ENCODE assay signal across 9 cellular contexts in genomic region chr3:48432411-48433371, GRCh38. TPM values are rescaled to one million over a fixed set of nuclear protein-coding genes. Genes with fewer than 3 reads are reported as not detected.
A peak's percentile ranks its signal among the peaks of the same experiment; 100 is the strongest.
DNase-seq lines count a peak whose midpoint lies in the region; ATAC-seq and TF ChIP-seq lines count a peak whose summit lies in the region.
"Had no signal": no experiment of that assay in that cellular context is flagged by ENCODE, and none has a peak within 500 bp of the region (broad histone marks: within the 10 kb centered on the region; RNA-seq: fewer than 3 reads in every experiment).

No MANE protein-coding gene starts in this region.

- no peaks in the 10 kb centered on the region for H3K9me3 Mint-ChIP-seq in activated CD4-positive, alpha-beta memory T cell treated with anti-CD3 and anti-CD28 coated beads for 36 hours

- H3K27me3 Mint-ChIP-seq in activated CD4-positive, alpha-beta memory T cell treated with anti-CD3 and anti-CD28 coated beads for 36 hours: no peaks in the 10 kb centered on the region

- POLR2A ChIA-PET in HEK293 (lab: Yijun Ruan, JAX): interaction anchor here (1.0 to 1.9 kb wide), 2 partner anchors 13 to 32 kb away, joined by 4 to 10 read pairs; partner anchors contain the start of gene ATRIP
- POLR2A ChIA-PET in activated CD4-positive, alpha-beta memory T cell treated with anti-CD3 and anti-CD28 coated beads for 36 hours (lab: Charles Lee): interaction anchor here (0.6 kb wide), 1 partner anchor 109 kb away, joined by 3 read pairs; no protein-coding TSS in a partner anchor

- H3K4me1 ChIP-seq in HEK293 (ENCODE audit: control insufficient read depth, insufficient read depth, low read length): peaks cover 3% of the 10 kb centered on the region; the same call in 1 of the 2 replicates
- H3K4me1 ChIP-seq in right lobe of liver: peaks cover 0 to 27% (median 13%) of the 10 kb centered on the region in 4 donors

- intact Hi-C loops in right lobe of liver (cut with DNase I): no loop called here
- intact Hi-C loops in activated CD4-positive, alpha-beta memory T cell treated with anti-CD3 and anti-CD28 coated beads for 36 hours (cut with micrococcal nuclease): no loop called here

- TF ChIP-seq CTCF in 22Rv1 (IDR thresholded peaks at IDR 0.05) (peak; percentile 54), HEK293 (tag by site-specific recombination; IDR thresholded peaks at IDR 0.05) (peak; percentile 71; the same call in 1 of the 2 replicates), brain microvascular endothelial cell (IDR thresholded peaks at IDR 0.05; ENCODE audit: low read depth, low read length, missing control alignments) (peak; percentile 29), right lobe of liver (IDR thresholded peaks at IDR 0.05) (peak in 3 of 4 donors; percentile 23 to 34 (median 26))

- DNase-seq in brain microvascular endothelial cell (no peak), right lobe of liver (no peak), NCI-H2171 treated with DMSO at 0.1 percent for 48 hours (lab: John Stamatoyannopoulos, UW) (no peak), NCI-H1930 (lab: John Stamatoyannopoulos, UW) (no peak), NCI-H1436 (lab: John Stamatoyannopoulos, UW) (no peak)
- DNase-seq in activated CD4-positive, alpha-beta memory T cell treated with anti-CD3 and anti-CD28 coated beads for 36 hours: no peak

- H3K4me3 Mint-ChIP-seq in activated CD4-positive, alpha-beta memory T cell treated with anti-CD3 and anti-CD28 coated beads for 36 hours: no peak overlapping the region

- no peaks in the 10 kb centered on the region for H3K9me3 ChIP-seq in HEK293 (ENCODE audit: control insufficient read depth, insufficient read depth, low read depth, low read length)
- H3K9me3 ChIP-seq in right lobe of liver: no peaks in the 10 kb centered on the region
- H3K9me3 ChIP-seq: BLaER1 treated with 17β-estradiol and CSF1 and Interleukin-3, amounts not matched to agents 10 nM and 100 nM had no signal

- H3K27ac ChIP-seq in 22Rv1 (peak overlapping the region; percentile 94), HEK293 (ENCODE audit: extremely low read depth, low read depth, low read length) (peak overlapping the region; percentile 31; the same call in 1 of the 2 replicates), brain microvascular endothelial cell (no peak overlapping the region), right lobe of liver (no peak overlapping the region)

- CTCF ChIA-PET in HEK293 (lab: Yijun Ruan, JAX): interaction anchor here (0.6 to 5.9 kb wide), 6 partner anchors 24 to 238 kb away, joined by 3 to 238 read pairs (median 4); no protein-coding TSS in a partner anchor
- CTCF ChIA-PET in activated CD4-positive, alpha-beta memory T cell treated with anti-CD3 and anti-CD28 coated beads for 36 hours (lab: Charles Lee): interaction anchor here (0.8 to 9.7 kb wide), 7 partner anchors 11 to 238 kb away, joined by 3 to 290 read pairs (median 4); no protein-coding TSS in a partner anchor

- in situ Hi-C loops in brain microvascular endothelial cell (cut with HindIII; ENCODE audit: low pct_ligation_motif_present, low sequenced_read_pairs): loop anchor here (25.0 kb wide), 1 partner anchor 170 kb away; no protein-coding TSS in a partner anchor

- H3K4me3 ChIP-seq in HEK293 (ENCODE audit: low read depth, low read length) (no peak overlapping the region), brain microvascular endothelial cell (ENCODE audit: low read depth, low read length) (no peak overlapping the region), right lobe of liver (no peak overlapping the region)
- H3K4me3 ChIP-seq: BLaER1 treated with 17β-estradiol and CSF1 and Interleukin-3, amounts not matched to agents 10 nM and 100 nM had no signal

- no peak overlapping the region for H3K27ac Mint-ChIP-seq in activated CD4-positive, alpha-beta memory T cell treated with anti-CD3 and anti-CD28 coated beads for 36 hours

- H3K36me3 ChIP-seq in HEK293 (ENCODE audit: control insufficient read depth in 2 of 2, insufficient read depth in 1 of 2, low read length in 2 of 2) (peaks cover 0 to 38% of the 10 kb centered on the region in 2 experiments; a peak in 1 of 3 replicates), brain microvascular endothelial cell (replicated peaks) (peaks cover 2% of the 10 kb centered on the region), right lobe of liver (peaks cover 0 to 14% (median 0%) of the 10 kb centered on the region in 4 donors)

- no peak for TF ChIP-seq POLR2A in right lobe of liver (IDR thresholded peaks at IDR 0.05)

- 89% methylated on average over 6 of the region's 16 CpGs for WGBS in right lobe of liver (ENCODE audit: insufficient coverage, low coverage, low lambda C conversion rate, missing lambda C conversion rate)

- H3K27me3 ChIP-seq in brain microvascular endothelial cell (replicated peaks) (no peaks in the 10 kb centered on the region), right lobe of liver (no peaks in the 10 kb centered on the region)
- H3K27me3 ChIP-seq: BLaER1 treated with 17β-estradiol and CSF1 and Interleukin-3, amounts not matched to agents 10 nM and 100 nM had no signal

- H3K4me1 Mint-ChIP-seq in activated CD4-positive, alpha-beta memory T cell treated with anti-CD3 and anti-CD28 coated beads for 36 hours (ENCODE audit: low read depth): peaks cover 7% of the 10 kb centered on the region

- H3K36me3 Mint-ChIP-seq in activated CD4-positive, alpha-beta memory T cell treated with anti-CD3 and anti-CD28 coated beads for 36 hours: peaks cover 4% of the 10 kb centered on the region

- no peak for ATAC-seq in right lobe of liver

TF ChIP-seq in HEK293, 187 proteins besides CTCF, POLR2A, EP300 and RAD21 (continues in another document):
- TF ChIP-seq SP2 (tag by site-specific recombination; IDR thresholded peaks at IDR 0.05): no peak
- no peak for TF ChIP-seq MYNN (tag by site-specific recombination; IDR thresholded peaks at IDR 0.05; ENCODE audit: borderline replicate concordance)
- no peak for TF ChIP-seq ZNF112 (tag by site-specific recombination; IDR thresholded peaks at IDR 0.05)
- no peak for TF ChIP-seq ZNF211 (tag by site-specific recombination; IDR thresholded peaks at IDR 0.05; ENCODE audit: low read depth)
- TF ChIP-seq GFI1B (tag by site-specific recombination; IDR thresholded peaks at IDR 0.05): no peak
- TF ChIP-seq PRDM10 (tag by site-specific recombination; IDR thresholded peaks at IDR 0.05): peak; percentile 71
- TF ChIP-seq ZNF133 (tag by site-specific recombination; IDR thresholded peaks at IDR 0.05): no peak
- TF ChIP-seq MEIS1 (CRISPR knock-in tag; IDR thresholded peaks at IDR 0.05; ENCODE audit: borderline replicate concordance): no peak
- no peak for TF ChIP-seq ZNF529 (tag by site-specific recombination; IDR thresholded peaks at IDR 0.05; ENCODE audit: insufficient replicate concordance)
- 0 out of 2 replicates have a peak, but pooled peaks have one; percentile 2 for TF ChIP-seq ZNF398 (tag by site-specific recombination; IDR thresholded peaks at IDR 0.05)

RNA-seq across cellular contexts. Expression of gene PLXNB1, which starts 2.8 kb away (rescaled TPM):
- 100 to 1,000 TPM in 2 of 6 experiments, 10 to 100 TPM in 4; 65.9 to 132 (median 86.5) TPM for total RNA-seq in right lobe of liver
- 1 to 10 TPM; 3.2 to 3.8 TPM for total RNA-seq in activated CD4-positive, alpha-beta memory T cell treated with anti-CD3 and anti-CD28 coated beads for 36 hours

RNA-seq across cellular contexts. Expression of gene CCDC51, which starts 7.2 kb away (rescaled TPM):
- 10 to 100 TPM in 2 of 6 experiments, 1 to 10 TPM in 4; 5.9 to 16.0 (median 8.1) TPM for total RNA-seq in right lobe of liver
- 10 to 100 TPM; 24.3 to 24.4 TPM for total RNA-seq in activated CD4-positive, alpha-beta memory T cell treated with anti-CD3 and anti-CD28 coated beads for 36 hours

RNA-seq across cellular contexts. Expression of gene TMA7, which starts 7.4 kb away (rescaled TPM):
- total RNA-seq in right lobe of liver: 100 to 1,000 TPM in 2 of 6 experiments, 10 to 100 TPM in 4; 64.8 to 182 (median 80.1) TPM
- 100 to 1,000 TPM; 318 to 323 TPM for total RNA-seq in activated CD4-positive, alpha-beta memory T cell treated with anti-CD3 and anti-CD28 coated beads for 36 hours

RNA-seq across cellular contexts. Expression of gene ATRIP, which starts 13.8 kb away (rescaled TPM):
- 1 to 10 TPM; 2.4 to 4.5 (median 3.2) TPM for total RNA-seq in right lobe of liver
- total RNA-seq in activated CD4-positive, alpha-beta memory T cell treated with anti-CD3 and anti-CD28 coated beads for 36 hours: 10 to 100 TPM; 13.8 to 14.5 TPM

Comparison
In these comparisons a context has a peak if more than half of its experiments do, and no peak if none do; other contexts are left out.
1. H3K27ac ChIP-seq: peak in 22Rv1 (single experiment) and HEK293 (single experiment); none in brain microvascular endothelial cell (single experiment) and right lobe of liver (0 of 3).
2. RNA of gene PLXNB1, which starts 2.8 kb away (total RNA-seq): 65.9 to 132 TPM in right lobe of liver; 3.2 to 3.8 TPM in activated CD4-positive, alpha-beta memory T cell treated with anti-CD3 and anti-CD28 coated beads for 36 hours; every median in the first group is over 10 times any median in the second.
3. Peak in every context shown above with its lines, with median percentiles within 50 percentile points of each other: CTCF ChIP-seq.